Comparison of ENCODE assay signal across 1 cellular context in genomic region chr2:200453853-200454524, GRCh38.
TF ChIP-seq lines count a peak whose summit lies in the region.

No MANE protein-coding gene starts in this region.

TF ChIP-seq in WTC11, 78 proteins besides CTCF, POLR2A, EP300 and RAD21 (continued from another document):
- TF ChIP-seq, protein P1, sequence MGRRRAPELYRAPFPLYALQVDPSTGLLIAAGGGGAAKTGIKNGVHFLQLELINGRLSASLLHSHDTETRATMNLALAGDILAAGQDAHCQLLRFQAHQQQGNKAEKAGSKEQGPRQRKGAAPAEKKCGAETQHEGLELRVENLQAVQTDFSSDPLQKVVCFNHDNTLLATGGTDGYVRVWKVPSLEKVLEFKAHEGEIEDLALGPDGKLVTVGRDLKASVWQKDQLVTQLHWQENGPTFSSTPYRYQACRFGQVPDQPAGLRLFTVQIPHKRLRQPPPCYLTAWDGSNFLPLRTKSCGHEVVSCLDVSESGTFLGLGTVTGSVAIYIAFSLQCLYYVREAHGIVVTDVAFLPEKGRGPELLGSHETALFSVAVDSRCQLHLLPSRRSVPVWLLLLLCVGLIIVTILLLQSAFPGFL (CRISPR knock-in tag; IDR thresholded peaks at IDR 0.05; ENCODE audit: borderline replicate concordance): no peak
- TF ChIP-seq MYBL2 (CRISPR knock-in tag; IDR thresholded peaks at IDR 0.05) (no peak), ZNF263 (CRISPR knock-in tag; IDR thresholded peaks at IDR 0.05; ENCODE audit: low read depth) (no peak), ZNF232 (CRISPR knock-in tag; IDR thresholded peaks at IDR 0.05) (no peak)
